ENCODE assay signal across 15 cellular contexts in genomic region chr9:126394802-126395201, GRCh38.
DNase-seq lines count a peak whose midpoint lies in the region; ATAC-seq and TF ChIP-seq lines count a peak whose summit lies in the region.
"Had no signal": no experiment of that assay in that cellular context is flagged by ENCODE, and none has a peak within 500 bp of the region (broad histone marks: within the 10 kb centered on the region; RNA-seq: fewer than 3 reads in every experiment).

No MANE protein-coding gene starts in this region.

- BruUV-seq in HCT116 (replicated peaks; lab: Mats Ljungman, UMichigan), result no TSS peak

- no peak for TF ChIP-seq RAD21 in HCT116 (IDR thresholded peaks at IDR 0.05; ENCODE audit: low read depth)

- H3K27me3 Mint-ChIP-seq in CD4-positive, alpha-beta T cell, result no peaks in the 10 kb centered on the region
- H3K27me3 Mint-ChIP-seq: B cell had no signal

- TF ChIP-seq POLR2A in HCT116 (IDR thresholded peaks at IDR 0.05; ENCODE audit: borderline replicate concordance, extremely low read depth, insufficient read depth, insufficient read length), result no peak

- peaks cover 39% of the 10 kb centered on the region for H3K36me3 Mint-ChIP-seq in CD4-positive, alpha-beta T cell (ENCODE audit: low read depth)

- POLR2A ChIA-PET in CD4-positive, alpha-beta T cell (lab: Charles Lee), result no interaction called here
- POLR2A ChIA-PET in HCT116 (lab: Charles Lee), result no interaction called here

- CTCF ChIA-PET in CD4-positive, alpha-beta T cell (lab: Charles Lee), result no interaction called here
- CTCF ChIA-PET in HCT116 (lab: Charles Lee), result no interaction called here

- H3K4me1 ChIP-seq in HCT116 (ENCODE audit: control insufficient read depth in 1 of 2, insufficient read depth in 2 of 2, low read length in 2 of 2) (peaks cover 11 to 13% of the 10 kb centered on the region in 2 experiments; a peak in 3 of 4 replicates), lower lobe of right lung (peaks cover 80% of the 10 kb centered on the region)

- no peaks in the 10 kb centered on the region for H3K79me2 ChIP-seq in HCT116 (ENCODE audit: insufficient read depth, low read length)

- H3K4me1 Mint-ChIP-seq in CD4-positive, alpha-beta T cell (ENCODE audit: low read depth), result peaks cover 42% of the 10 kb centered on the region

- no peak for DNase-seq in CD4-positive, alpha-beta T cell
- DNase-seq in HCT116 (ENCODE audit: low read depth, low spot score), result no peak
- no peak for DNase-seq in lower lobe of right lung
- no peak for DNase-seq in NCI-H1694 treated with DMSO at 0.1 percent for 48 hours (lab: John Stamatoyannopoulos, UW)
- no peak for DNase-seq in hypothalamus (lab: John Stamatoyannopoulos, UW)
- no peak for DNase-seq in DMS 273 treated with DMSO at 0.1 percent for 48 hours (lab: John Stamatoyannopoulos, UW)
- DNase-seq in AML-193 (lab: John Stamatoyannopoulos, UW), result no peak
- DNase-seq: H7; NCI-H1048; NCI-H526 treated with DMSO at 0.1 percent for 48 hours; NK-92 treated with Interleukin-12 subunit alpha and Interleukin-12 subunit beta, amount 100 ng/mL, for 24 hours had no signal

- H3K36me3 ChIP-seq in HCT116 (ENCODE audit: control insufficient read depth in 1 of 2, insufficient read depth in 2 of 2, low read length in 2 of 2), result no peaks in the 10 kb centered on the region
- H3K36me3 ChIP-seq in lower lobe of right lung, result peaks cover 60% of the 10 kb centered on the region

- no peaks in the 10 kb centered on the region for H4K20me1 ChIP-seq in HCT116 (ENCODE audit: insufficient read depth)

- peak overlapping the region; percentile 75 for H3K27ac Mint-ChIP-seq in CD4-positive, alpha-beta T cell
- H3K27ac Mint-ChIP-seq: B cell had no signal

- H3K9me3 Mint-ChIP-seq in CD4-positive, alpha-beta T cell, result no peaks in the 10 kb centered on the region

- H2AFZ ChIP-seq in HCT116 (ENCODE audit: low read depth, low read length, poor library complexity, severe bottlenecking), result no peak overlapping the region

- H3K9me2 ChIP-seq in HCT116 (ENCODE audit: insufficient read depth), result no peaks in the 10 kb centered on the region

- RAD21 ChIA-PET in HCT116 (lab: Charles Lee; ENCODE audit: low non-redundant PET in 1 of 2, low total read pairs in 2 of 2, uncharacterized antibody in 2 of 2, unreplicated experiment in 2 of 2), result no interaction called here

- no peaks in the 10 kb centered on the region for H3K27me3 ChIP-seq in CD4-positive, alpha-beta T cell (ENCODE audit: control insufficient read depth, insufficient read depth, low read length)
- no peaks in the 10 kb centered on the region for H3K27me3 ChIP-seq in HCT116 (ENCODE audit: insufficient read depth, low read length)
- H3K27me3 ChIP-seq in lower lobe of right lung (ENCODE audit: low read depth), result no peaks in the 10 kb centered on the region
- H3K27me3 ChIP-seq: SJSA1 had no signal

- no peak overlapping the region for H3K4me3 ChIP-seq in HCT116 (replicated peaks in 1 of 2; ENCODE audit: low read depth in 1 of 2, low read length in 2 of 2)
- H3K4me3 ChIP-seq in lower lobe of right lung, result no peak overlapping the region
- H3K4me3 ChIP-seq: SJSA1 had no signal

- intact Hi-C loops in CD4-positive, alpha-beta T cell (cut with DNase I, micrococcal nuclease), result loop anchor here (5.0 kb wide), 4 partner anchors 77 to 988 kb away; no protein-coding TSS in a partner anchor
- intact Hi-C loops in HCT116 (cut with micrococcal nuclease) (loop anchor here (5.0 kb wide), 1 partner anchor 78 kb away; no protein-coding TSS in a partner anchor), lower lobe of right lung (cut with DNase I) (loop anchor here (5.0 kb wide), 1 partner anchor 78 kb away; no protein-coding TSS in a partner anchor)

- no peak overlapping the region for H3K4me3 Mint-ChIP-seq in CD4-positive, alpha-beta T cell
- H3K4me3 Mint-ChIP-seq: B cell had no signal

- no peak for ATAC-seq in CD4-positive, alpha-beta T cell (ENCODE audit: poor library complexity)
- ATAC-seq in HCT116 (no peak), lower lobe of right lung (no peak)

- H3K9me3 ChIP-seq in CD4-positive, alpha-beta T cell (ENCODE audit: control insufficient read depth, low read length), result no peaks in the 10 kb centered on the region
- no peaks in the 10 kb centered on the region for H3K9me3 ChIP-seq in HCT116 (ENCODE audit: control insufficient read depth in 1 of 2, insufficient read depth in 1 of 2, low read depth in 1 of 2, low read length in 2 of 2)
- no peaks in the 10 kb centered on the region for H3K9me3 ChIP-seq in lower lobe of right lung
- H3K9me3 ChIP-seq: SJSA1 had no signal

- no peak for TF ChIP-seq CTCF in CD4-positive, alpha-beta T cell (IDR thresholded peaks at IDR 0.05)
- TF ChIP-seq CTCF in HCT116 (IDR thresholded peaks at IDR 0.05 in 2 of 3, conservative IDR thresholded peaks at IDR 0.05 in 1 of 3; ENCODE audit: borderline replicate concordance in 1 of 3, insufficient read depth in 1 of 3, low read depth in 2 of 3, low read length in 2 of 3) (no peak), lower lobe of right lung (IDR thresholded peaks at IDR 0.05) (no peak)

- no peak overlapping the region for H3K27ac ChIP-seq in CD4-positive, alpha-beta T cell (ENCODE audit: low read depth, low read length)
- H3K27ac ChIP-seq in HCT116 (ENCODE audit: low read depth, low read length) (no peak overlapping the region), angular gyrus (ENCODE audit: low read depth, low read length) (peak overlapping the region; percentile 10), lower lobe of right lung (peak overlapping the region; percentile 1)
- H3K27ac ChIP-seq: RWPE1, SJSA1 had no signal

- no peak overlapping the region for H3K9ac ChIP-seq in HCT116 (ENCODE audit: low read length)

- H3K4me2 ChIP-seq in HCT116 (ENCODE audit: low read length), result peak overlapping the region; percentile 41; the same call in 1 of the 2 replicates

TF ChIP-seq in HCT116, 20 proteins besides CTCF, POLR2A, EP300 and RAD21:
- TF ChIP-seq ATF3 (IDR thresholded peaks at IDR 0.05) (no peak), ZFX (IDR thresholded peaks at IDR 0.05) (no peak), SP1 (IDR thresholded peaks at IDR 0.05; ENCODE audit: low read depth) (no peak), POLR2AphosphoS5 (IDR thresholded peaks at IDR 0.05; ENCODE audit: low read depth, low read length) (no peak), CEBPB (IDR thresholded peaks at IDR 0.05; ENCODE audit: low read depth) (no peak), ZNF274 (IDR thresholded peaks at IDR 0.05; ENCODE audit: low read depth, low read length) (no peak), REST (IDR thresholded peaks at IDR 0.05; ENCODE audit: low read depth) (no peak), ELF1 (IDR thresholded peaks at IDR 0.05; ENCODE audit: borderline replicate concordance, low read depth) (no peak), CBX3 (IDR thresholded peaks at IDR 0.05; ENCODE audit: low read depth) (no peak), YY1 (IDR thresholded peaks at IDR 0.05; ENCODE audit: extremely low read depth, insufficient replicate concordance, low read depth, low read length) (no peak), SIN3A (IDR thresholded peaks at IDR 0.05; ENCODE audit: low read depth) (no peak), FOSL1 (IDR thresholded peaks at IDR 0.05; ENCODE audit: low read depth) (no peak), EZH2phosphoT487 (IDR thresholded peaks at IDR 0.05; ENCODE audit: borderline replicate concordance) (no peak)

Comparison
In these comparisons a context has a peak if more than half of its experiments do, and no peak if none do; other contexts are left out.
1. H3K27ac ChIP-seq: peak in angular gyrus (single experiment) and lower lobe of right lung (single experiment); none in CD4-positive, alpha-beta T cell (single experiment) and HCT116 (single experiment).